Comparison of ENCODE assay signal across 11 cellular contexts in genomic region chr1:22325531-22326371, GRCh38.
"Had no signal": no experiment of that assay in that cellular context is flagged by ENCODE, and none has a peak within 500 bp of the region (broad histone marks: within the 10 kb centered on the region; RNA-seq: fewer than 3 reads in every experiment).

No MANE protein-coding gene starts in this region.

- H3K4me1 ChIP-seq: breast epithelium, left lung, pancreas, upper lobe of left lung had no signal

- H3K27ac ChIP-seq: breast epithelium, left lung, pancreas, upper lobe of left lung had no signal

- H3K4me3 Mint-ChIP-seq: activated naive CD8-positive, alpha-beta T cell treated with anti-CD3 and anti-CD28 coated beads, Interleukin-2, amount 10 ng/mL, durations not matched to agents 7 days and 5 days; memory B cell; nephron progenitor cell; T-helper 17 cell had no signal

- H3K4me3 ChIP-seq: breast epithelium, left lung, pancreas, upper lobe of left lung had no signal

- H3K9me3 ChIP-seq: breast epithelium, left lung, pancreas, upper lobe of left lung had no signal

- H3K36me3 Mint-ChIP-seq: activated naive CD8-positive, alpha-beta T cell treated with anti-CD3 and anti-CD28 coated beads, Interleukin-2, amount 10 ng/mL, durations not matched to agents 7 days and 5 days; memory B cell had no signal

- DNase-seq: activated naive CD8-positive, alpha-beta T cell treated with anti-CD3 and anti-CD28 coated beads, Interleukin-2, amount 10 ng/mL, durations not matched to agents 7 days and 5 days; foreskin melanocyte; left lung; nephron progenitor cell; stimulated activated CD4-positive, alpha-beta T cell treated with anti-CD3 and anti-CD28 coated beads, Interleukin-15, amount 100 ng/mL, for 24 hours; stimulated activated CD4-positive, alpha-beta T cell treated with anti-CD3 and anti-CD28 coated beads, Interleukin-4, amount 100 ng/mL, for 24 hours; T-helper 17 cell had no signal

- H3K27me3 ChIP-seq: breast epithelium, pancreas, upper lobe of left lung had no signal

- ATAC-seq: left lung, pancreas, T-helper 17 cell had no signal

- H3K27ac Mint-ChIP-seq: activated naive CD8-positive, alpha-beta T cell treated with anti-CD3 and anti-CD28 coated beads, Interleukin-2, amount 10 ng/mL, durations not matched to agents 7 days and 5 days; memory B cell; nephron progenitor cell; T-helper 17 cell had no signal

- H3K36me3 ChIP-seq: breast epithelium, left lung, pancreas, upper lobe of left lung had no signal

- H3K9me3 Mint-ChIP-seq: activated naive CD8-positive, alpha-beta T cell treated with anti-CD3 and anti-CD28 coated beads, Interleukin-2, amount 10 ng/mL, durations not matched to agents 7 days and 5 days; memory B cell; nephron progenitor cell had no signal

- H3K4me1 Mint-ChIP-seq: activated naive CD8-positive, alpha-beta T cell treated with anti-CD3 and anti-CD28 coated beads, Interleukin-2, amount 10 ng/mL, durations not matched to agents 7 days and 5 days; memory B cell; T-helper 17 cell had no signal
